ENCODE assay signal across 8 cellular contexts in genomic region chr9:136849960-136850865, GRCh38. TPM values are rescaled to one million over a fixed set of nuclear protein-coding genes. Genes with fewer than 3 reads are reported as not detected.
DNase-seq lines count a peak whose midpoint lies in the region; ATAC-seq, FAIRE-seq and TF ChIP-seq lines count a peak whose summit lies in the region.

No MANE protein-coding gene starts in this region.

- H3K27ac ChIP-seq in GM12878 (ENCODE audit: control insufficient read depth, insufficient read depth) (peak overlapping the region; percentile 33; the same call in 1 of the 2 replicates), liver (ENCODE audit: low read depth in 1 of 2, low read length in 2 of 2) (peak overlapping the region; percentile 83 to 91), thyroid gland (peak overlapping the region in 2 of 3 donors; percentile 84 to 88)

- CTCF ChIA-PET in GM12878 (lab: Yijun Ruan, JAX), result no interaction called here

- POLR2A ChIA-PET in GM12878 (lab: Charles Lee), result interaction anchor here (1.0 kb wide), 1 partner anchor 34 kb away, joined by 3 read pairs; no protein-coding TSS in a partner anchor

- H4K20me1 ChIP-seq in GM12878 (ENCODE audit: control insufficient read depth, insufficient read depth), result no peaks in the 10 kb centered on the region; the same call in 1 of the 2 replicates

- intact Hi-C loops in activated CD4-positive, alpha-beta T cell treated with anti-CD3 and anti-CD28 coated beads, Interleukin-2, amount 10 ng/mL, durations not matched to agents 24 days and 14 days (cut with micrococcal nuclease), result loop anchor here (1.0 to 10.0 kb wide), 8 partner anchors 17 to 315 kb away; partner anchors contain the start of genes EDF1, FBXW5, NPDC1 and TMEM141
- intact Hi-C loops in GM12878 (cut with micrococcal nuclease; ENCODE audit: unreplicated experiment) (loop anchor here (2.0 to 5.0 kb wide), 4 partner anchors 32 to 187 kb away; partner anchors contain the start of genes FBXW5 and TMEM141), thyroid gland (cut with DNase I) (loop anchor here (5.0 to 10.0 kb wide), 2 partner anchors 92 to 185 kb away; partner anchors contain the start of genes FBXW5 and FUT7)

- TF ChIP-seq RAD21 in GM12878 (IDR thresholded peaks at IDR 0.05; ENCODE audit: insufficient read depth, low read depth, low read length) (no peak), liver (IDR thresholded peaks at IDR 0.05) (no peak)

- H3K36me3 ChIP-seq in GM12878 (ENCODE audit: control insufficient read depth in 2 of 2, insufficient read depth in 2 of 2, low read length in 1 of 2) (peaks cover 4 to 8% of the 10 kb centered on the region in 2 experiments; a peak in 3 of 4 replicates), liver (ENCODE audit: control insufficient read depth in 4 of 4, insufficient read depth in 3 of 4, low read depth in 1 of 4, low read length in 3 of 4) (peaks cover 0 to 4% (median 0%) of the 10 kb centered on the region in 4 donors), thyroid gland (peaks cover 7 to 10% of the 10 kb centered on the region in 2 donors)

- peaks cover 10% of the 10 kb centered on the region; the same call in 1 of the 2 replicates for H3K79me2 ChIP-seq in GM12878 (ENCODE audit: control insufficient read depth, insufficient read depth, low read length)

- WGBS in GM12878 (ENCODE audit: insufficient coverage, insufficient replicate concordance, low lambda C conversion rate, missing lambda C conversion rate), result 63% methylated on average over 43 of the region's 43 CpGs
- WGBS in liver, result 50% methylated on average over 43 of the region's 43 CpGs
- WGBS in thyroid gland, 2 donors, result 49 to 71% methylated on average over 22 to 40 of the region's 43 CpGs

- BruUV-seq in GM12878 (replicated peaks; lab: Mats Ljungman, UMichigan), result TSS peak; percentile 85

- H3K27ac Mint-ChIP-seq in activated CD4-positive, alpha-beta T cell treated with anti-CD3 and anti-CD28 coated beads, Interleukin-2, amount 10 ng/mL, durations not matched to agents 24 days and 14 days, result peak overlapping the region; percentile 77

- in situ Hi-C loops in GM12878 (cut with MboI), result no loop called here

- H3K27me3 ChIP-seq in GM12878 (replicated peaks in 1 of 2; ENCODE audit: control insufficient read depth in 2 of 2, insufficient read depth in 2 of 2, low read length in 1 of 2), result no peaks in the 10 kb centered on the region; a peak in 1 of 4 replicates
- no peaks in the 10 kb centered on the region for H3K27me3 ChIP-seq in liver (ENCODE audit: control insufficient read depth in 4 of 4, insufficient read depth in 4 of 4, low read length in 3 of 4)
- H3K27me3 ChIP-seq in thyroid gland, result no peaks in the 10 kb centered on the region

- peaks cover 11% of the 10 kb centered on the region for H3K4me1 Mint-ChIP-seq in activated CD4-positive, alpha-beta T cell treated with anti-CD3 and anti-CD28 coated beads, Interleukin-2, amount 10 ng/mL, durations not matched to agents 24 days and 14 days

- H2AFZ ChIP-seq in GM12878 (ENCODE audit: control insufficient read depth, low read depth, low read length), result no peak overlapping the region

- no peaks in the 10 kb centered on the region for H3K9me3 Mint-ChIP-seq in activated CD4-positive, alpha-beta T cell treated with anti-CD3 and anti-CD28 coated beads, Interleukin-2, amount 10 ng/mL, durations not matched to agents 24 days and 14 days

- DNase-seq in activated CD4-positive, alpha-beta T cell treated with anti-CD3 and anti-CD28 coated beads, Interleukin-2, amount 10 ng/mL, durations not matched to agents 24 days and 14 days, result no peak
- no peak for DNase-seq in activated CD4-positive, alpha-beta T cell treated with anti-CD3 and anti-CD28 coated beads, Interleukin-2, amount 50 U/mL, for 1 hour
- DNase-seq in GM12878 (ENCODE audit: low read depth, low spot score) (no peak), thyroid gland (no peak), DMS 273 (lab: John Stamatoyannopoulos, UW; ENCODE audit: unreplicated experiment) (no peak), hippocampal formation (lab: John Stamatoyannopoulos, UW) (no peak), SKM-1 treated with dmso at 0.1 percent for 144 hours (lab: John Stamatoyannopoulos, UW; ENCODE audit: unreplicated experiment) (no peak)

- H3K4me3 ChIP-seq in GM12878 (peak overlapping the region; percentile 80), liver (ENCODE audit: low read depth in 1 of 3, low read length in 3 of 3) (peak overlapping the region in 2 of 3 donors; percentile 65 to 92), thyroid gland (replicated peaks in 1 of 3) (peak overlapping the region; percentile 15 to 54 (median 38))

- RAD21 ChIA-PET in GM12878 (lab: Charles Lee; ENCODE audit: unreplicated experiment), result no interaction called here

- peaks cover 7% of the 10 kb centered on the region for H3K27me3 Mint-ChIP-seq in activated CD4-positive, alpha-beta T cell treated with anti-CD3 and anti-CD28 coated beads, Interleukin-2, amount 10 ng/mL, durations not matched to agents 24 days and 14 days

- peak; percentile 52 for TF ChIP-seq POLR2A in GM12878 (IDR thresholded peaks at IDR 0.05; ENCODE audit: low read depth, low read length)
- TF ChIP-seq POLR2A in thyroid gland (IDR thresholded peaks at IDR 0.05), result no peak

- no peak for ATAC-seq in GM12878

- peak overlapping the region; percentile 96 for H3K4me2 ChIP-seq in GM12878 (ENCODE audit: control insufficient read depth, insufficient read depth)

- H3K4me1 ChIP-seq in GM12878 (ENCODE audit: control insufficient read depth, insufficient read depth, low read length) (peaks cover 7% of the 10 kb centered on the region), liver (ENCODE audit: control insufficient read depth in 4 of 4, insufficient read depth in 4 of 4, low read length in 3 of 4) (peaks cover 18 to 50% (median 39%) of the 10 kb centered on the region in 4 donors), thyroid gland (peaks cover 16 to 31% of the 10 kb centered on the region in 2 donors)

- TF ChIP-seq CTCF in GM12878 (IDR thresholded peaks at IDR 0.05 in 2 of 3, conservative IDR thresholded peaks at IDR 0.05 in 1 of 3; ENCODE audit: control insufficient read depth in 2 of 3, extremely low read depth in 1 of 3, insufficient read depth in 1 of 3, low read depth in 3 of 3, low read length in 3 of 3), result no peak
- TF ChIP-seq CTCF in liver (IDR thresholded peaks at IDR 0.05; ENCODE audit: low read depth, low read length, missing input control), result no peak
- TF ChIP-seq CTCF in thyroid gland (IDR thresholded peaks at IDR 0.05), result no peak

- FAIRE-seq in GM12878 (lab: Jason Lieb, UNC), result no peak

- H3K9me3 ChIP-seq in GM12878 (replicated peaks; ENCODE audit: control insufficient read depth, insufficient read depth, low read length) (peaks cover 4% of the 10 kb centered on the region; the same call in 1 of the 3 replicates), liver (ENCODE audit: control insufficient read depth in 4 of 4, low read length in 3 of 4) (peaks cover 0 to 3% (median 0%) of the 10 kb centered on the region in 4 donors), thyroid gland (no peaks in the 10 kb centered on the region)

- peaks cover 26% of the 10 kb centered on the region for H3K36me3 Mint-ChIP-seq in activated CD4-positive, alpha-beta T cell treated with anti-CD3 and anti-CD28 coated beads, Interleukin-2, amount 10 ng/mL, durations not matched to agents 24 days and 14 days (ENCODE audit: low read depth)

- peak overlapping the region; percentile 96 for H3K4me3 Mint-ChIP-seq in activated CD4-positive, alpha-beta T cell treated with anti-CD3 and anti-CD28 coated beads, Interleukin-2, amount 10 ng/mL, durations not matched to agents 24 days and 14 days

- SMC1A ChIA-PET in GM12878 (lab: Charles Lee; ENCODE audit: uncharacterized antibody, unreplicated experiment), result no interaction called here

- no peak for TF ChIP-seq EP300 in GM12878 (IDR thresholded peaks at IDR 0.05; ENCODE audit: borderline replicate concordance in 1 of 2, control insufficient read depth in 1 of 2, low read depth in 2 of 2, low read length in 2 of 2)

- peak overlapping the region; percentile 58; the same call in 1 of the 2 replicates for H3K9ac ChIP-seq in GM12878 (ENCODE audit: control insufficient read depth, insufficient read depth, low read length)
- H3K9ac ChIP-seq in liver (ENCODE audit: low read depth in 1 of 2, low read length in 2 of 2), result peak overlapping the region; percentile 4 to 23

RNA-seq across cellular contexts. Expression of gene PHPT1, which starts 1.0 kb away (rescaled TPM):
- 134 and 145 TPM in 2 replicates for total RNA-seq in activated CD4-positive, alpha-beta T cell treated with anti-CD3 and anti-CD28 coated beads, Interleukin-2, amount 10 ng/mL, durations not matched to agents 24 days and 14 days
- total RNA-seq in GM12878 (2013; cell fraction: nucleolus; rRNA removed), result 66.9 and 74.5 TPM in 2 replicates
- 123 and 124 TPM in 2 replicates for total RNA-seq in GM12878 (2014; rRNA removed)
- total RNA-seq in GM12878 (2014; rRNA removed; fragmentation: Illumina TruSeq; extraction: Trizol), result 59.6 and 70.6 TPM in 2 replicates
- total RNA-seq in GM12878 (2021), result 131 and 132 TPM in 2 replicates
- 68.1 TPM for polyA plus RNA-seq in GM12878 (2011; ENCODE audit: low read depth)
- polyA plus RNA-seq in GM12878 (2011; rRNA removed), result 39.9 and 90.2 TPM in 2 replicates
- 155 and 276 TPM in 2 replicates for polyA plus RNA-seq in GM12878 (2011; cell fraction: cytosol; rRNA removed)
- 525 and 671 TPM in 2 replicates for polyA plus RNA-seq in GM12878 (2011; cell fraction: nucleus; rRNA removed)
- 128 and 143 TPM in 2 replicates for polyA plus RNA-seq in GM12878 (2012)
- 7.1 and 56.2 TPM in 2 replicates for polyA plus RNA-seq in GM12878 (2014; fragmentation: Illumina TruSeq; extraction: Trizol)
- polyA plus RNA-seq in GM12878 (2014; fragmentation: Nextera tagmentation; extraction: Ambion mirVana), result 100 to 1,000 TPM; 169 to 200 TPM
- polyA plus RNA-seq in GM12878 (2014; rRNA removed), result 148 and 151 TPM in 2 replicates
- 100 to 1,000 TPM; 306 to 323 TPM for polyA plus RNA-seq in GM12878 (2016; fragmentation: Nextera tagmentation; extraction: Ambion mirVana)
- polyA minus RNA-seq in GM12878 (2011; rRNA and poly(A)+ RNA removed), result 13.4 and 29.2 TPM in 2 replicates
- 21.8 and 22.6 TPM in 2 replicates for polyA minus RNA-seq in GM12878 (2011; cell fraction: cytosol; rRNA and poly(A)+ RNA removed)
- polyA minus RNA-seq in GM12878 (2011; cell fraction: nucleus; rRNA and poly(A)+ RNA removed), result 48.0 and 54.5 TPM in 2 replicates
- 10 to 100 TPM; 23.2 to 40.4 TPM for total RNA-seq in liver
- 10 to 100 TPM; 44.2 to 83.1 TPM for polyA plus RNA-seq in liver
- total RNA-seq in thyroid gland, result 100 to 1,000 TPM in 2 of 4 donors, 10 to 100 TPM in 2; 79.4 to 174 (median 115) TPM

RNA-seq across cellular contexts. Expression of gene MAMDC4, which starts 1.9 kb away (rescaled TPM):
- total RNA-seq in activated CD4-positive, alpha-beta T cell treated with anti-CD3 and anti-CD28 coated beads, Interleukin-2, amount 10 ng/mL, durations not matched to agents 24 days and 14 days, result 24.7 and 30.1 TPM in 2 replicates
- total RNA-seq in GM12878 (2013; cell fraction: nucleolus; rRNA removed), result 29.6 and 35.9 TPM in 2 replicates
- total RNA-seq in GM12878 (2014; rRNA removed), result 2.9 and 4.5 TPM in 2 replicates
- total RNA-seq in GM12878 (2014; rRNA removed; fragmentation: Illumina TruSeq; extraction: Trizol), result 0.41 and 0.85 TPM in 2 replicates
- 4.3 and 4.8 TPM in 2 replicates for total RNA-seq in GM12878 (2021)
- polyA plus RNA-seq in GM12878 (2011; ENCODE audit: low read depth), result 0.41 TPM
- polyA plus RNA-seq in GM12878 (2011; rRNA removed), result 1.1 and 2.4 TPM in 2 replicates
- 2.3 and 4.8 TPM in 2 replicates for polyA plus RNA-seq in GM12878 (2011; cell fraction: cytosol; rRNA removed)
- 153 and 158 TPM in 2 replicates for polyA plus RNA-seq in GM12878 (2011; cell fraction: nucleus; rRNA removed)
- polyA plus RNA-seq in GM12878 (2012), result 4.2 and 5.7 TPM in 2 replicates
- polyA plus RNA-seq in GM12878 (2014; fragmentation: Illumina TruSeq; extraction: Trizol), result 0.40 TPM in 1 of 2 replicates, not detected in the other
- polyA plus RNA-seq in GM12878 (2014; fragmentation: Nextera tagmentation; extraction: Ambion mirVana), result under 1 TPM in 1 of 2 experiments, not detected in 1; 0.22 TPM
- 5.7 and 8.2 TPM in 2 replicates for polyA plus RNA-seq in GM12878 (2014; rRNA removed)
- polyA plus RNA-seq in GM12878 (2016; fragmentation: Nextera tagmentation; extraction: Ambion mirVana), result 1 to 10 TPM; 2.0 to 2.4 TPM
- 0.44 and 2.1 TPM in 2 replicates for polyA minus RNA-seq in GM12878 (2011; rRNA and poly(A)+ RNA removed)
- 0.21 and 1.5 TPM in 2 replicates for polyA minus RNA-seq in GM12878 (2011; cell fraction: cytosol; rRNA and poly(A)+ RNA removed)
- 9.8 and 12.2 TPM in 2 replicates for polyA minus RNA-seq in GM12878 (2011; cell fraction: nucleus; rRNA and poly(A)+ RNA removed)
- 1 to 10 TPM; 4.0 to 8.1 TPM for total RNA-seq in liver
- polyA plus RNA-seq in liver, result 1 to 10 TPM; 2.4 to 3.9 TPM
- 10 to 100 TPM in 2 of 4 donors, 1 to 10 TPM in 2; 4.1 to 20.4 (median 9.0) TPM for total RNA-seq in thyroid gland

RNA-seq across cellular contexts. Expression of gene AJM1, which starts 7.9 kb away (rescaled TPM):
- 5.7 and 5.9 TPM in 2 replicates for total RNA-seq in activated CD4-positive, alpha-beta T cell treated with anti-CD3 and anti-CD28 coated beads, Interleukin-2, amount 10 ng/mL, durations not matched to agents 24 days and 14 days
- 13.9 and 16.4 TPM in 2 replicates for total RNA-seq in GM12878 (2013; cell fraction: nucleolus; rRNA removed)
- 0.98 and 1.2 TPM in 2 replicates for total RNA-seq in GM12878 (2014; rRNA removed)
- total RNA-seq in GM12878 (2014; rRNA removed; fragmentation: Illumina TruSeq; extraction: Trizol), result 0.27 and 0.46 TPM in 2 replicates
- 1.9 and 2.5 TPM in 2 replicates for total RNA-seq in GM12878 (2021)
- 0.25 TPM for polyA plus RNA-seq in GM12878 (2011; ENCODE audit: low read depth)
- 0.55 and 1.2 TPM in 2 replicates for polyA plus RNA-seq in GM12878 (2011; rRNA removed)
- 0.97 and 1.9 TPM in 2 replicates for polyA plus RNA-seq in GM12878 (2011; cell fraction: cytosol; rRNA removed)
- 35.1 and 40.0 TPM in 2 replicates for polyA plus RNA-seq in GM12878 (2011; cell fraction: nucleus; rRNA removed)
- 1.9 and 2.7 TPM in 2 replicates for polyA plus RNA-seq in GM12878 (2012)
- 0.06 TPM in 1 of 2 replicates, not detected in the other for polyA plus RNA-seq in GM12878 (2014; fragmentation: Illumina TruSeq; extraction: Trizol)
- polyA plus RNA-seq in GM12878 (2014; fragmentation: Nextera tagmentation; extraction: Ambion mirVana), result not detected
- polyA plus RNA-seq in GM12878 (2014; rRNA removed), result 1.6 and 2.7 TPM in 2 replicates
- polyA plus RNA-seq in GM12878 (2016; fragmentation: Nextera tagmentation; extraction: Ambion mirVana), result under 1 TPM; 0.54 to 0.82 TPM
- polyA minus RNA-seq in GM12878 (2011; rRNA and poly(A)+ RNA removed), result 0.07 and 0.62 TPM in 2 replicates
- 0.31 and 1.1 TPM in 2 replicates for polyA minus RNA-seq in GM12878 (2011; cell fraction: cytosol; rRNA and poly(A)+ RNA removed)
- 3.6 and 4.8 TPM in 2 replicates for polyA minus RNA-seq in GM12878 (2011; cell fraction: nucleus; rRNA and poly(A)+ RNA removed)
- total RNA-seq in liver, result 1 to 10 TPM in 1 of 2 donors, under 1 TPM in 1; 0.56 to 2.3 TPM
- 1 to 10 TPM in 1 of 2 donors, under 1 TPM in 1; 0.61 to 1.0 TPM for polyA plus RNA-seq in liver
- total RNA-seq in thyroid gland, result 1 to 10 TPM in 3 of 4 donors, under 1 TPM in 1; 0.83 to 4.7 (median 2.3) TPM

RNA-seq across cellular contexts. Expression of gene EDF1, which starts 15.9 kb away (rescaled TPM):
- 378 and 380 TPM in 2 replicates for total RNA-seq in activated CD4-positive, alpha-beta T cell treated with anti-CD3 and anti-CD28 coated beads, Interleukin-2, amount 10 ng/mL, durations not matched to agents 24 days and 14 days
- 70.5 and 88.5 TPM in 2 replicates for total RNA-seq in GM12878 (2013; cell fraction: nucleolus; rRNA removed)
- 312 and 337 TPM in 2 replicates for total RNA-seq in GM12878 (2014; rRNA removed)
- total RNA-seq in GM12878 (2014; rRNA removed; fragmentation: Illumina TruSeq; extraction: Trizol), result 320 and 361 TPM in 2 replicates
- total RNA-seq in GM12878 (2021), result 319 and 330 TPM in 2 replicates
- polyA plus RNA-seq in GM12878 (2011; ENCODE audit: low read depth), result 201 TPM
- 265 and 335 TPM in 2 replicates for polyA plus RNA-seq in GM12878 (2011; rRNA removed)
- polyA plus RNA-seq in GM12878 (2011; cell fraction: cytosol; rRNA removed), result 364 and 406 TPM in 2 replicates
- 197 and 264 TPM in 2 replicates for polyA plus RNA-seq in GM12878 (2011; cell fraction: nucleus; rRNA removed)
- polyA plus RNA-seq in GM12878 (2012), result 366 and 424 TPM in 2 replicates
- 98.0 and 304 TPM in 2 replicates for polyA plus RNA-seq in GM12878 (2014; fragmentation: Illumina TruSeq; extraction: Trizol)
- polyA plus RNA-seq in GM12878 (2014; fragmentation: Nextera tagmentation; extraction: Ambion mirVana), result 100 to 1,000 TPM; 110 to 177 TPM
- polyA plus RNA-seq in GM12878 (2014; rRNA removed), result 418 and 469 TPM in 2 replicates
- polyA plus RNA-seq in GM12878 (2016; fragmentation: Nextera tagmentation; extraction: Ambion mirVana), result 100 to 1,000 TPM; 508 to 533 TPM
- polyA minus RNA-seq in GM12878 (2011; rRNA and poly(A)+ RNA removed), result 98.5 and 108 TPM in 2 replicates
- polyA minus RNA-seq in GM12878 (2011; cell fraction: cytosol; rRNA and poly(A)+ RNA removed), result 77.8 and 81.8 TPM in 2 replicates
- polyA minus RNA-seq in GM12878 (2011; cell fraction: nucleus; rRNA and poly(A)+ RNA removed), result 29.1 and 55.4 TPM in 2 replicates
- 100 to 1,000 TPM; 123 to 248 TPM for total RNA-seq in liver
- 100 to 1,000 TPM; 289 to 513 TPM for polyA plus RNA-seq in liver
- total RNA-seq in thyroid gland, result 100 to 1,000 TPM; 339 to 591 (median 526) TPM

RNA-seq across cellular contexts. Expression of gene TRAF2, which starts 36.1 kb away (rescaled TPM):
- total RNA-seq in activated CD4-positive, alpha-beta T cell treated with anti-CD3 and anti-CD28 coated beads, Interleukin-2, amount 10 ng/mL, durations not matched to agents 24 days and 14 days, result 61.6 and 66.6 TPM in 2 replicates
- 38.1 and 39.7 TPM in 2 replicates for total RNA-seq in GM12878 (2013; cell fraction: nucleolus; rRNA removed)
- 15.8 and 16.8 TPM in 2 replicates for total RNA-seq in GM12878 (2014; rRNA removed)
- total RNA-seq in GM12878 (2014; rRNA removed; fragmentation: Illumina TruSeq; extraction: Trizol), result 12.3 and 13.2 TPM in 2 replicates
- 31.0 and 33.5 TPM in 2 replicates for total RNA-seq in GM12878 (2021)
- 5.8 TPM for polyA plus RNA-seq in GM12878 (2011; ENCODE audit: low read depth)
- 10.5 and 21.6 TPM in 2 replicates for polyA plus RNA-seq in GM12878 (2011; rRNA removed)
- polyA plus RNA-seq in GM12878 (2011; cell fraction: cytosol; rRNA removed), result 27.2 and 41.1 TPM in 2 replicates
- 41.5 and 49.9 TPM in 2 replicates for polyA plus RNA-seq in GM12878 (2011; cell fraction: nucleus; rRNA removed)
- 13.9 and 17.4 TPM in 2 replicates for polyA plus RNA-seq in GM12878 (2012)
- 1.9 and 10.0 TPM in 2 replicates for polyA plus RNA-seq in GM12878 (2014; fragmentation: Illumina TruSeq; extraction: Trizol)
- 1 to 10 TPM in 1 of 2 experiments, under 1 TPM in 1; 0.34 to 1.1 TPM for polyA plus RNA-seq in GM12878 (2014; fragmentation: Nextera tagmentation; extraction: Ambion mirVana)
- polyA plus RNA-seq in GM12878 (2014; rRNA removed), result 28.1 and 29.4 TPM in 2 replicates
- polyA plus RNA-seq in GM12878 (2016; fragmentation: Nextera tagmentation; extraction: Ambion mirVana), result 10 to 100 TPM; 39.3 to 39.5 TPM
- polyA minus RNA-seq in GM12878 (2011; rRNA and poly(A)+ RNA removed), result 17.8 and 29.4 TPM in 2 replicates
- polyA minus RNA-seq in GM12878 (2011; cell fraction: cytosol; rRNA and poly(A)+ RNA removed), result 10.8 and 15.8 TPM in 2 replicates
- 31.7 and 38.1 TPM in 2 replicates for polyA minus RNA-seq in GM12878 (2011; cell fraction: nucleus; rRNA and poly(A)+ RNA removed)
- total RNA-seq in liver, result 10 to 100 TPM in 1 of 2 donors, 1 to 10 TPM in 1; 7.5 to 14.9 TPM
- 1 to 10 TPM; 4.7 to 6.1 TPM for polyA plus RNA-seq in liver
- total RNA-seq in thyroid gland, result 10 to 100 TPM in 3 of 4 donors, 1 to 10 TPM in 1; 9.7 to 18.3 (median 15.4) TPM

Comparison
In these comparisons a context has a peak if more than half of its experiments do, and no peak if none do; other contexts are left out.
1. H3K27ac ChIP-seq: peak in every context shown above with its lines; median percentile 87 in liver; 86 in thyroid gland; 33 in GM12878.